Comparison of ENCODE assay signal across 28 cellular contexts in genomic region chr3:54827056-54827687, GRCh38.
"Had no signal": no experiment of that assay in that cellular context is flagged by ENCODE, and none has a peak within 500 bp of the region (broad histone marks: within the 10 kb centered on the region; RNA-seq: fewer than 3 reads in every experiment).

No MANE protein-coding gene starts in this region.

- H3K36me3 Mint-ChIP-seq: activated naive CD8-positive, alpha-beta T cell; naive B cell had no signal

- H3K4me1 Mint-ChIP-seq: activated B cell treated with CpG ODN at 0.5 μM for 24 hours; naive B cell; stimulated activated naive B cell treated with anti-CD40 and anti-IgM and Interleukin-4, amounts not matched to agents 10 μg/mL and 1 μg/mL and 100 μg/mL, for 72 hours had no signal

- H3K27ac ChIP-seq: body of pancreas, cardiac muscle cell, coronary artery, foreskin keratinocyte, left ventricle myocardium inferior, pancreas, psoas muscle, stomach, tibial artery, upper lobe of right lung had no signal

- ATAC-seq: activated T-cell treated with anti-CD3 and anti-CD28 coated beads, Interleukin-2, amount 50 U/mL, for 72 hours; body of pancreas; foreskin keratinocyte; pancreas; stimulated activated naive B cell treated with anti-CD40 and anti-IgM and Interleukin-4, amounts not matched to agents 10 μg/mL and 1 μg/mL and 100 μg/mL, for 72 hours; upper lobe of right lung had no signal

- H3K9me3 Mint-ChIP-seq: T-helper 2 cell treated with Interferon-gamma antibody and Interleukin-4, amounts not matched to agents 5 μg/mL and 100 μg/mL, for 36 hours had no signal

- H3K4me1 ChIP-seq: body of pancreas, foreskin keratinocyte, pancreas, psoas muscle, upper lobe of right lung had no signal

- H3K36me3 ChIP-seq: cardiac muscle cell, left ventricle myocardium inferior, pancreas, stomach, tibial artery, upper lobe of right lung had no signal

- H3K4me3 Mint-ChIP-seq: activated B cell treated with CpG ODN at 0.5 μM for 24 hours; activated naive CD8-positive, alpha-beta T cell; activated T-cell treated with anti-CD3 and anti-CD28 coated beads, Interleukin-2, amount 50 U/mL, for 72 hours; naive B cell; nephron progenitor cell; stimulated activated naive B cell treated with anti-CD40 and anti-IgM and Interleukin-4, amounts not matched to agents 10 μg/mL and 1 μg/mL and 100 μg/mL, for 72 hours; T-helper 2 cell treated with Interferon-gamma antibody and Interleukin-4, amounts not matched to agents 5 μg/mL and 100 μg/mL, for 36 hours had no signal

- DNase-seq: activated B cell treated with CpG ODN at 0.5 μM for 24 hours; activated effector memory CD4-positive, alpha-beta T cell treated with Interleukin-2 at 50 U/mL for 16 hours; activated naive CD4-positive, alpha-beta T cell treated with Interleukin-2 at 50 U/mL for 16 hours; activated T-cell treated with anti-CD3 and anti-CD28 coated beads for 4 hours; activated T-cell treated with anti-CD3 and anti-CD28 coated beads, Interleukin-2, amount 50 U/mL, for 72 hours; aorta; body of pancreas; dorsolateral prefrontal cortex; effector memory CD4-positive, alpha-beta T cell; erythroblast; left ventricle myocardium inferior; naive B cell; nephron progenitor cell; pancreas; psoas muscle; stimulated activated CD4-positive, alpha-beta T cell treated with anti-CD3 and anti-CD28 coated beads, Interleukin-15, amount 100 ng/mL, for 24 hours; stimulated activated CD4-positive, alpha-beta T cell treated with anti-CD3 and anti-CD28 coated beads, Interleukin-2, amount 100 ng/mL, for 24 hours; stimulated activated naive B cell treated with anti-CD40 and anti-IgM and Interleukin-4, amounts not matched to agents 10 μg/mL and 1 μg/mL and 100 μg/mL, for 72 hours; stomach; T-helper 1 cell; tibial artery; upper lobe of right lung had no signal

- FAIRE-seq: islet of Langerhans, pancreas had no signal

- H3K9me3 ChIP-seq: pancreas had no signal

- H3K27me3 ChIP-seq: body of pancreas, dorsolateral prefrontal cortex, foreskin keratinocyte, pancreas, stomach, tibial artery, upper lobe of right lung had no signal

- H3K27me3 Mint-ChIP-seq: activated B cell treated with CpG ODN at 0.5 μM for 24 hours; activated naive CD8-positive, alpha-beta T cell; naive B cell; stimulated activated naive B cell treated with anti-CD40 and anti-IgM and Interleukin-4, amounts not matched to agents 10 μg/mL and 1 μg/mL and 100 μg/mL, for 72 hours had no signal

- H3K4me3 ChIP-seq: body of pancreas, cardiac muscle cell, coronary artery, dorsolateral prefrontal cortex, left ventricle myocardium inferior, pancreas, psoas muscle, stomach, tibial artery, upper lobe of right lung had no signal

- H3K27ac Mint-ChIP-seq: activated B cell treated with CpG ODN at 0.5 μM for 24 hours; activated naive CD8-positive, alpha-beta T cell; activated T-cell treated with anti-CD3 and anti-CD28 coated beads, Interleukin-2, amount 50 U/mL, for 72 hours; naive B cell; stimulated activated naive B cell treated with anti-CD40 and anti-IgM and Interleukin-4, amounts not matched to agents 10 μg/mL and 1 μg/mL and 100 μg/mL, for 72 hours; T-helper 2 cell treated with Interferon-gamma antibody and Interleukin-4, amounts not matched to agents 5 μg/mL and 100 μg/mL, for 36 hours had no signal
